In the genomic region with DNA sequence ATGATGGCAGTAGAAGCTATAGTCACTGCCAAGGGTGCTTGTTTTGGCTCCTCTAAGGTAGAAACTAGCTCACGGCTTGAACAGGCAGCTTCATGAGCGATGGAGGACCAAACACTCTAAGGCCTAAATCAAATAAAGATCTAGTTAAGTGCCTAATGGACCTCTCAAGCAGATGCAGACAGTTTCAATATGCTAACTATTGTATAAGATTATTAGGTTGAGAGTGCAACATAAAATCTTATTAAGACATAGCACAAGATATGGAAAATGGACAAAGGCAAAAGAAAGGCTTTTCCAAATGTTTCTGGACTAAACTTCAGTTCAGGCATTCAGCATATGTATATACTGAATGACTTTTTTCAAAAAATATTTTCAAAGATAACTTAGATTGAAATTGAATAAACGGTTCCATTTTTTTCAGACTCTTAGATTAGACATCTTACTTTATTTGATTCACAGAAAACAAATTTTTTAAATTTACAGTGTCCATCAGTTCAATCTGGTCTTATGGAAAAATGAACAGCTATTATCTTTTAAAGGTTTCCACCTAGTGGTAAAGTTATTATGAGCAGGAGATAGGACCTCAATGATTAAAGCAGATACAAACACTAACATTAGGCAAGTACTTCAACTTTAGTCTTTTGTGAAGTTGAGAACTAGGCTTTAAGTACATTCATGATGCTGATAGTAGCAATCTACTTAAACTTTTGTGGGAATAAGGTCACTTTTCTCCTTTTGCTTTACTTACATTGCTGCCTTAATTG, we compare ENCODE assay signal across 12 cellular contexts.
DNase-seq lines count a peak whose midpoint lies in the region; ATAC-seq, FAIRE-seq and TF ChIP-seq lines count a peak whose summit lies in the region.
"Had no signal": no experiment of that assay in that cellular context is flagged by ENCODE, and none has a peak within 500 bp of the region (broad histone marks: within the 10 kb centered on the region; RNA-seq: fewer than 3 reads in every experiment).

No MANE protein-coding gene starts in this region.

- peak; percentile 35 for FAIRE-seq in endometrium (lab: Jason Lieb, UNC)
- no peak for FAIRE-seq in GM12892 (lab: Jason Lieb, UNC)

- TF ChIP-seq POLR2A in NB4 (IDR thresholded peaks at IDR 0.05; ENCODE audit: extremely low read depth, insufficient read length): no peak
- no peak for TF ChIP-seq POLR2A in GM12892 (IDR thresholded peaks at IDR 0.05; ENCODE audit: low read depth, low read length)

- no peak overlapping the region for H3K27ac ChIP-seq in AG04450 (ENCODE audit: low read depth, low read length)

- POLR2A ChIA-PET in AG04450 (lab: Yijun Ruan, JAX): no interaction called here

- H3K4me3 ChIP-seq in AG04450 (ENCODE audit: low read depth, low read length) (no peak overlapping the region), NB4 (ENCODE audit: low read depth, low read length) (no peak overlapping the region)

- ATAC-seq in GM19372 (IDR thresholded peaks at IDR 0.05; ENCODE audit: low read depth, unreplicated experiment): peak; percentile 65
- ATAC-seq in HG02763 (IDR thresholded peaks at IDR 0.05; ENCODE audit: unreplicated experiment): no peak
- ATAC-seq: activated CD8-positive, alpha-beta T cell treated with anti-CD3 and anti-CD28 coated beads for 36 hours had no signal

- CTCF ChIA-PET in AG04450 (lab: Charles Lee): interaction anchor here (0.5 to 2.4 kb wide), 8 partner anchors 10 to 1108 kb away, joined by 3 to 10 read pairs (median 6); no protein-coding TSS in a partner anchor

- H3K9me3 ChIP-seq in AG04450 (ENCODE audit: control insufficient read depth, insufficient read depth, low read length): no peaks in the 10 kb centered on the region

- no peaks in the 10 kb centered on the region for H3K27me3 ChIP-seq in AG04450 (ENCODE audit: control insufficient read depth, insufficient read depth, low read length)

- TF ChIP-seq CTCF in AG04450 (IDR thresholded peaks at IDR 0.05; ENCODE audit: low read depth, low read length) (peak; percentile 45), NB4 (IDR thresholded peaks at IDR 0.05; ENCODE audit: low read depth, low read length) (peak; percentile 7)

- DNase-seq in AG04450 (ENCODE audit: low read depth, low spot score): no peak
- DNase-seq in NB4 (ENCODE audit: low read depth): peak; percentile 12
- no peak for DNase-seq in GM12892 (ENCODE audit: insufficient read length)
- no peak for DNase-seq in activated CD4-positive, alpha-beta T cell treated with anti-CD3 and anti-CD28 coated beads for 48 hours
- DNase-seq in KG1 (lab: John Stamatoyannopoulos, UW): no peak
- DNase-seq: activated CD8-positive, alpha-beta T cell treated with anti-CD3 and anti-CD28 coated beads for 36 hours; CD4-positive, CD25-positive, alpha-beta regulatory T cell; NCI-H526 treated with DMSO at 0.1 percent for 48 hours; posterior cingulate gyrus had no signal
